In the genomic region with DNA sequence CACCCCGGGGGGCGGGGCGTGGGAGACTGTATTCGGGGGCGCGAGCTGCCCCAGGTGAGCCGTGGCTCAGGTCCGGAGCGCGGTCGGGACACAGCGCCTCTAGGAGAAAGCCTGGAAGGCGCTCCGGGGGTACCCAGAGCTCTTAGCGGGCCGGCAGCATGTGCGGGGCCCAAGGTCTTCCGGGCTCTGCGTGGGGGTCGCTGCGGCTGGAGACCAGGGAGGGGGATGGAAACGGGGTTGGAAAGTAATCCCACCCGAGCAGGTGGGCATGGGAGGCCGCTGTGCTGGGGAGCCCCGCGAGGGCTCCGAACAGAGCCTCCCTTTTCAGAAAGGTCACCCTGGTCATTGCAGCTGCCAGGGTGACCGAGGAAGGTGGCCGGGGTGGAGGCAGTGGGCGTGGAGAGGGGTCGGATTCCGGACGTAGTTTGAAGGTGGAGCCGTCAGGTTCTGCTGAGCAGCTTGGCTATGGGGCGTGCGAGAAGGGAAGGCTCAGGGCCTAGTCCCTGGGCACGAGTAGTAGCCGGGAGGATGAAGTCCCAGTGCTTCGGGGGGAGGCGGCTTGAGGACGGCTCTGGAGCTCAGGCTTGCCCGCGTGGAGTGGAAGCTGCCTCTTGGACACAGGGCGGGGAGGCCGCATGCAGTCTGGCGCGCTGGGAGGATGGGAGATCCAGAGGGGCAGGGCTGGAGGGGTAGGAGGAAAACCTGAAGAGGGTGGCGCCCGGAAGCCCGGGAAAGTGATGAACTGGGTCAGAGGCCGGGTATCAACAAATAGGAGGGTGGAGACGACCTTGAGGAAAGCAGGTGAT, we compare ENCODE assay signal across 8 cellular contexts.
DNase-seq lines count a peak whose midpoint lies in the region; ATAC-seq lines count a peak whose summit lies in the region.

TSS of gene SIRT5 (plus strand) at position 31 of the 806 bp plus-strand sequence. CDS start 9,510 bp downstream, outside the sequence.

- DNase-seq in AML-193 (lab: John Stamatoyannopoulos, UW) (peak; percentile 88 to 94), NCI-H345 (lab: John Stamatoyannopoulos, UW) (peak; percentile 66), cerebellar cortex (ENCODE audit: low spot score) (peak; percentile 84), kidney tubule cell (ENCODE audit: low spot score) (peak; percentile 89)
- DNase-seq in stimulated activated CD4-positive, alpha-beta T cell treated with anti-CD3 and anti-CD28 coated beads, Interleukin-1b, Interleukin-23, amount 100 ng/mL, for 24 hours (ENCODE audit: low read depth in 4 of 4, low spot score in 1 of 4) = peak; percentile 37 to 74 (median 56)

- ATAC-seq in GM19025 (IDR thresholded peaks at IDR 0.05; ENCODE audit: low read depth, unreplicated experiment) (peak; percentile 57), HG03280 (IDR thresholded peaks at IDR 0.05; ENCODE audit: unreplicated experiment) (peak; percentile 67)
- peak; percentile 64 to 71 for ATAC-seq in activated CD4-positive, CD25-positive, alpha-beta regulatory T cell treated with anti-CD3 and anti-CD28 coated beads, Interleukin-2, amount 50 U/mL, for 24 hours

Comparison
In these comparisons a context has a peak if more than half of its experiments do, and no peak if none do; other contexts are left out.
1. Peak in every context shown above with its lines: DNase-seq and ATAC-seq.